In the genomic region with DNA sequence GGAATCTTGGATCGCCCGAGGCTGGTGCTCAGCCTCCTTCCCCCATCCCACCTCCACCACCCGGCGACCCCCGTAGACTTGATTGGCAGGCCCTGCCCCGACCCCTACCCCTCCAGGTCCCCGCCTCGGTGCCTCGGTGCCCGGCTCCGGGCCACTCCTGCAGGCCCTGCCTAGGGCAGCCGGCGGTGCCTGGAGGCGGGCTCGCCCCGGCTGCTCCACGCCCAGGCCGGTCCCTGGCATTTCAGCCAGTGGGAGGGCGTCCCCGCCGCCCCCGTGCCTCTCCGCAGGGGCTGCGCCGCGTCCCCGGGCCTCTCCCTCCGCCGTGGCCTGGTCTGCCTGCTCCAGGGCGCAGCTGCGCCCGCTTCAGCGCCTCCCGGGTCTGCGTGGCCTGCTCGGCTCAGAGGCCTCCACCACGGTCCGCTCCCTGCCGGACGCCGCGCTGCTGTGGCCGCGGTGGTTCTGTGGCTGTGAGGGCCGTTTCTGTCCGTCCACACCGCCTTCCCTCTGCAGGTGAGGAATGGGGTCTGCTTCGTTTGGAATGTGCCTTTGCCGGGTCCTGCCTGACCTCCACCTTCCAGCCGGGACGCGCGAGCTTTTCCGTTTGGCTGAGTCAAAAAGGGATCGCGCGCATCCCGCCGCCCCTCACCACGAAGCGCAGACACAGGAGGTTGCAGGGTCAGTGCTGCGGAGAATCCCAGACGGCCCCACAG, we compare ENCODE assay signal across 11 cellular contexts. TPM values are rescaled to one million over a fixed set of nuclear protein-coding genes. Genes with fewer than 3 reads are reported as not detected.
DNase-seq lines count a peak whose midpoint lies in the region; ATAC-seq and TF ChIP-seq lines count a peak whose summit lies in the region.
"Had no signal": no experiment of that assay in that cellular context is flagged by ENCODE, and none has a peak within 500 bp of the region (broad histone marks: within the 10 kb centered on the region; RNA-seq: fewer than 3 reads in every experiment).

No MANE protein-coding gene starts in this region.

- H3K36me3 Mint-ChIP-seq in osteocyte (ENCODE audit: unreplicated experiment) = no peaks in the 10 kb centered on the region

- peak; percentile 47 to 81 (median 75) for DNase-seq in right cardiac atrium
- DNase-seq in osteocyte (ENCODE audit: extremely low spot score, unreplicated experiment) = peak; percentile 84
- DNase-seq in NCI-H510A (lab: John Stamatoyannopoulos, UW) = no peak
- DNase-seq in NOMO-1 (lab: John Stamatoyannopoulos, UW; ENCODE audit: unreplicated experiment in 2 of 2) = no peak
- no peak for DNase-seq in NCI-H187 treated with DMSO at 0.1 percent for 48 hours (lab: John Stamatoyannopoulos, UW)
- DNase-seq: activated CD8-positive, alpha-beta memory T cell treated with anti-CD3 and anti-CD28 coated beads for 24 hours had no signal

- H3K27ac Mint-ChIP-seq in osteocyte (ENCODE audit: unreplicated experiment) = no peak overlapping the region

- TF ChIP-seq CTCF in osteocyte (IDR thresholded peaks at IDR 0.05) = no peak

- no peaks in the 10 kb centered on the region for H3K9me3 ChIP-seq in right cardiac atrium (ENCODE audit: control insufficient read depth, low read length)
- H3K9me3 ChIP-seq: right lobe of liver had no signal

- peak; percentile 84 to 87 for ATAC-seq in right cardiac atrium
- ATAC-seq in GM21717 (IDR thresholded peaks at IDR 0.05; ENCODE audit: unreplicated experiment) = no peak

- H3K27ac ChIP-seq in ACC112 (ENCODE audit: low read depth, low read length) (no peak overlapping the region), angular gyrus (ENCODE audit: low read depth, low read length) (peak overlapping the region; percentile 53), right cardiac atrium (ENCODE audit: low read length) (peak overlapping the region; percentile 13)
- H3K27ac ChIP-seq: HL-60, right lobe of liver had no signal

- H3K27me3 Mint-ChIP-seq in osteocyte (ENCODE audit: unreplicated experiment) = peaks cover 20% of the 10 kb centered on the region

- 1% methylated on average over 63 of the region's 63 CpGs for WGBS in right cardiac atrium

- no peaks in the 10 kb centered on the region for H3K9me3 Mint-ChIP-seq in osteocyte (ENCODE audit: unreplicated experiment)

- H3K27me3 ChIP-seq in ACC112 (ENCODE audit: insufficient read depth, low read length) (peaks cover 37% of the 10 kb centered on the region), right cardiac atrium (ENCODE audit: control insufficient read depth, insufficient read depth) (no peaks in the 10 kb centered on the region)

- H3K4me3 ChIP-seq in ACC112 (ENCODE audit: low read depth, low read length) = peak overlapping the region; percentile 65
- peak overlapping the region; percentile 55 for H3K4me3 ChIP-seq in right cardiac atrium (ENCODE audit: low read length)
- H3K4me3 ChIP-seq: right lobe of liver had no signal

- intact Hi-C loops in right cardiac atrium (cut with DNase I) = no loop called here

- H2AFZ ChIP-seq in ACC112 (ENCODE audit: low read length, unreplicated experiment) = peak overlapping the region; percentile 25

- H3K4me1 ChIP-seq in ACC112 (ENCODE audit: control insufficient read depth, insufficient read depth, low read length, unreplicated experiment) (no peaks in the 10 kb centered on the region), right cardiac atrium (ENCODE audit: control insufficient read depth, insufficient read depth, low read length) (no peaks in the 10 kb centered on the region)
- H3K4me1 ChIP-seq: right lobe of liver had no signal

- no peaks in the 10 kb centered on the region for H3K79me2 ChIP-seq in ACC112 (ENCODE audit: control insufficient read depth, insufficient read depth, low read length, unreplicated experiment)

- H3K4me1 Mint-ChIP-seq in osteocyte (ENCODE audit: unreplicated experiment) = no peaks in the 10 kb centered on the region

- no peak overlapping the region for H3K4me3 Mint-ChIP-seq in osteocyte (ENCODE audit: unreplicated experiment)

- no peaks in the 10 kb centered on the region for H3K36me3 ChIP-seq in ACC112 (ENCODE audit: insufficient read depth, low read length)
- H3K36me3 ChIP-seq: right lobe of liver had no signal

RNA-seq across cellular contexts. Expression of gene IRX4, which starts 48.3 kb away (rescaled TPM):
- under 1 TPM in 1 of 4 donors, not detected in 3; 0.21 TPM for total RNA-seq in right cardiac atrium
- polyA plus RNA-seq in right cardiac atrium = not detected
- total RNA-seq in osteocyte = not detected in 2 replicates
- total RNA-seq: right lobe of liver had no signal

Comparison
In these comparisons a context has a peak if more than half of its experiments do, and no peak if none do; other contexts are left out.
1. DNase-seq: peak in right cardiac atrium (3 of 3) and osteocyte (single experiment); none in NCI-H510A (single experiment), NOMO-1 (0 of 2) and NCI-H187 treated with DMSO at 0.1 percent for 48 hours (single experiment).